1 cellular context compared by ENCODE assay signal in genomic region chr1:35915693-35916092, GRCh38.
TF ChIP-seq lines count a peak whose summit lies in the region.

No MANE protein-coding gene starts in this region.

TF ChIP-seq in K562, 482 proteins besides CTCF, POLR2A, EP300 and RAD21:
- TF ChIP-seq RFX1 (IDR thresholded peaks at IDR 0.05) = peak; percentile 17; the same call in 1 of the 2 replicates
- no peak for TF ChIP-seq CCNT2 (IDR thresholded peaks at IDR 0.05; ENCODE audit: borderline replicate concordance, extremely low read depth, insufficient read length, low read depth, low read length)
- TF ChIP-seq CBX2 (IDR thresholded peaks at IDR 0.05; ENCODE audit: insufficient read depth, low read length, poor library complexity, severe bottlenecking) = no peak
- TF ChIP-seq NR4A1 (CRISPR knock-in tag; IDR thresholded peaks at IDR 0.05) = no peak
- no peak for TF ChIP-seq NR4A1 (tag; IDR thresholded peaks at IDR 0.05)
- TF ChIP-seq, protein P1, sequence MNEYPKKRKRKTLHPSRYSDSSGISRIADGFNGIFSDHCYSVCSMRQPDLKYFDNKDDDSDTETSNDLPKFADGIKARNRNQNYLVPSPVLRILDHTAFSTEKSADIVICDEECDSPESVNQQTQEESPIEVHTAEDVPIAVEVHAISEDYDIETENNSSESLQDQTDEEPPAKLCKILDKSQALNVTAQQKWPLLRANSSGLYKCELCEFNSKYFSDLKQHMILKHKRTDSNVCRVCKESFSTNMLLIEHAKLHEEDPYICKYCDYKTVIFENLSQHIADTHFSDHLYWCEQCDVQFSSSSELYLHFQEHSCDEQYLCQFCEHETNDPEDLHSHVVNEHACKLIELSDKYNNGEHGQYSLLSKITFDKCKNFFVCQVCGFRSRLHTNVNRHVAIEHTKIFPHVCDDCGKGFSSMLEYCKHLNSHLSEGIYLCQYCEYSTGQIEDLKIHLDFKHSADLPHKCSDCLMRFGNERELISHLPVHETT (CRISPR knock-in tag; conservative IDR thresholded peaks at IDR 0.05 in 1 of 2, IDR thresholded peaks at IDR 0.05 in 1 of 2) = no peak
- TF ChIP-seq PCBP2 (IDR thresholded peaks at IDR 0.05; ENCODE audit: low read depth, low read length, poor library complexity, severe bottlenecking) = no peak
- TF ChIP-seq ZFP36 (IDR thresholded peaks at IDR 0.05; ENCODE audit: low read depth, low read length, partially characterized antibody) = no peak
- TF ChIP-seq ZNF395 (CRISPR knock-in tag; IDR thresholded peaks at IDR 0.05) = no peak
- no peak for TF ChIP-seq DDX20 (tag; IDR thresholded peaks at IDR 0.05; ENCODE audit: low read depth)
- no peak for TF ChIP-seq PPARD (CRISPR knock-in tag; IDR thresholded peaks at IDR 0.05)
- no peak for TF ChIP-seq SMAD3 (CRISPR knock-in tag; conservative IDR thresholded peaks at IDR 0.05)
- TF ChIP-seq NFIC (IDR thresholded peaks at IDR 0.05) = peak; percentile 69
- TF ChIP-seq ZNF57 (CRISPR knock-in tag; IDR thresholded peaks at IDR 0.05) = no peak
- no peak for TF ChIP-seq ARID3B (CRISPR knock-in tag; IDR thresholded peaks at IDR 0.05; ENCODE audit: borderline replicate concordance)
- no peak for TF ChIP-seq GTF2F1 (IDR thresholded peaks at IDR 0.05; ENCODE audit: low read depth, low read length)
- no peak for TF ChIP-seq MCM7 (IDR thresholded peaks at IDR 0.05)
- TF ChIP-seq ZEB2 (IDR thresholded peaks at IDR 0.05) = no peak
